ENCODE assay signal across 8 cellular contexts in genomic region chr19:2543463-2544442, GRCh38.
DNase-seq lines count a peak whose midpoint lies in the region; ATAC-seq and TF ChIP-seq lines count a peak whose summit lies in the region.

No MANE protein-coding gene starts in this region.

- H3K4me3 Mint-ChIP-seq in progenitor cell of endocrine pancreas (ENCODE audit: low read depth) (no peak overlapping the region), type B pancreatic cell (peak overlapping the region; percentile 76)

- H3K4me1 Mint-ChIP-seq in progenitor cell of endocrine pancreas (ENCODE audit: low read depth) = peaks cover 22% of the 10 kb centered on the region
- peaks cover 22% of the 10 kb centered on the region for H3K4me1 Mint-ChIP-seq in type B pancreatic cell (ENCODE audit: unreplicated experiment)

- intact Hi-C loops in left ventricle myocardium superior (cut with micrococcal nuclease) = loop anchor here (5.0 kb wide), 1 partner anchor 66 kb away; the partner anchor contains the start of gene GADD45B

- H3K27ac Mint-ChIP-seq in progenitor cell of endocrine pancreas (peak overlapping the region; percentile 97), type B pancreatic cell (peak overlapping the region; percentile 97)

- no peaks in the 10 kb centered on the region for H3K36me3 Mint-ChIP-seq in progenitor cell of endocrine pancreas (ENCODE audit: insufficient read depth)
- H3K36me3 Mint-ChIP-seq in type B pancreatic cell = no peaks in the 10 kb centered on the region

- ATAC-seq in left ventricle myocardium superior (peak; percentile 75), GM19395 (IDR thresholded peaks at IDR 0.05; ENCODE audit: unreplicated experiment) (no peak)

- H3K27me3 Mint-ChIP-seq in progenitor cell of endocrine pancreas (peaks cover 5% of the 10 kb centered on the region), type B pancreatic cell (no peaks in the 10 kb centered on the region)

- no peaks in the 10 kb centered on the region for H3K9me3 Mint-ChIP-seq in progenitor cell of endocrine pancreas (ENCODE audit: low read depth)
- no peaks in the 10 kb centered on the region for H3K9me3 Mint-ChIP-seq in type B pancreatic cell

- TF ChIP-seq CTCF in progenitor cell of endocrine pancreas (IDR thresholded peaks at IDR 0.05; ENCODE audit: unreplicated experiment) (no peak), type B pancreatic cell (conservative IDR thresholded peaks at IDR 0.05) (no peak)

- peak; percentile 98 for DNase-seq in EL
- DNase-seq in NAMALWA (ENCODE audit: low spot score) = peak; percentile 61
- peak in 3 of 5 donors; percentile 26 to 56 (median 53) for DNase-seq in T-helper 1 cell
- DNase-seq in amygdala (lab: John Stamatoyannopoulos, UW) = peak; percentile 20 to 96 (median 84)
- DNase-seq in left ventricle myocardium superior = peak; percentile 95
- peak; percentile 73 for DNase-seq in progenitor cell of endocrine pancreas (ENCODE audit: low spot score, unreplicated experiment)
- peak; percentile 88 for DNase-seq in type B pancreatic cell (ENCODE audit: extremely low spot score, unreplicated experiment)
